ENCODE assay signal across 20 cellular contexts in genomic region chr18:22936515-22936914, GRCh38. TPM values are rescaled to one million over a fixed set of nuclear protein-coding genes. Genes with fewer than 3 reads are reported as not detected.
DNase-seq lines count a peak whose midpoint lies in the region; ATAC-seq and TF ChIP-seq lines count a peak whose summit lies in the region.
"Had no signal": no experiment of that assay in that cellular context is flagged by ENCODE, and none has a peak within 500 bp of the region (broad histone marks: within the 10 kb centered on the region; RNA-seq: fewer than 3 reads in every experiment).

No MANE protein-coding gene starts in this region.

- H3K27ac Mint-ChIP-seq in CD4-positive, alpha-beta T cell, result no peak overlapping the region
- no peak overlapping the region for H3K27ac Mint-ChIP-seq in CD4-positive, alpha-beta memory T cell
- H3K27ac Mint-ChIP-seq: CD8-positive, alpha-beta T cell had no signal

- no peak for TF ChIP-seq RAD21 in liver (IDR thresholded peaks at IDR 0.05)

- no peaks in the 10 kb centered on the region; the same call in 1 of the 2 replicates for H4K20me1 ChIP-seq in DND-41 (ENCODE audit: insufficient read depth, low read length)

- H3K4me3 Mint-ChIP-seq in CD4-positive, alpha-beta T cell, result peak overlapping the region; percentile 4
- no peak overlapping the region for H3K4me3 Mint-ChIP-seq in CD4-positive, alpha-beta memory T cell
- H3K4me3 Mint-ChIP-seq: CD8-positive, alpha-beta T cell had no signal

- H3K36me3 ChIP-seq in DND-41 (ENCODE audit: insufficient read depth, low read length) (peaks cover 42% of the 10 kb centered on the region), liver (ENCODE audit: control insufficient read depth in 4 of 4, insufficient read depth in 3 of 4, low read depth in 1 of 4, low read length in 3 of 4) (no peaks in the 10 kb centered on the region)
- no peaks in the 10 kb centered on the region for H3K36me3 ChIP-seq in CD4-positive, alpha-beta memory T cell (ENCODE audit: insufficient read depth, low read length)

- H3K4me1 ChIP-seq in DND-41 (ENCODE audit: insufficient read depth, low read length), result peaks cover 52% of the 10 kb centered on the region
- peaks cover 0 to 11% (median 3%) of the 10 kb centered on the region in 4 donors for H3K4me1 ChIP-seq in liver (ENCODE audit: control insufficient read depth in 4 of 4, insufficient read depth in 4 of 4, low read length in 3 of 4)
- peaks cover 7% of the 10 kb centered on the region for H3K4me1 ChIP-seq in CD4-positive, alpha-beta memory T cell (ENCODE audit: insufficient read depth, low read length)

- 59% methylated on average over 2 of the region's 2 CpGs for WGBS in liver

- CTCF ChIA-PET in CD4-positive, alpha-beta T cell (lab: Charles Lee), result no interaction called here
- CTCF ChIA-PET in CD4-positive, alpha-beta memory T cell (lab: Charles Lee; ENCODE audit: partially characterized antibody), result no interaction called here

- DNase-seq in CD4-positive, alpha-beta T cell, result no peak
- DNase-seq in DND-41, result no peak
- DNase-seq in activated gamma-delta T cell treated with Interleukin-2 at 50 U/mL for 16 hours, result no peak
- DNase-seq in CD4-positive, alpha-beta memory T cell, result no peak
- DNase-seq: CD8-positive, alpha-beta T cell; Kasumi-1; MM.1S; NCI-H1092; NCI-H1436; NCI-H187 treated with DMSO at 0.1 percent for 48 hours; NCI-H2107; NCI-H446 treated with DMSO at 0.1 percent for 48 hours; NCI-H526 treated with DMSO at 0.1 percent for 48 hours; PC-9; RPMI8226; SHP77 had no signal

- H3K4me3 ChIP-seq in DND-41 (ENCODE audit: low read depth in 1 of 2, low read length in 2 of 2), result no peak overlapping the region
- no peak overlapping the region for H3K4me3 ChIP-seq in liver (ENCODE audit: low read depth in 1 of 3, low read length in 3 of 3)
- H3K4me3 ChIP-seq in CD4-positive, alpha-beta memory T cell (ENCODE audit: low read length in 2 of 2), result no peak overlapping the region
- H3K4me3 ChIP-seq: PC-9 had no signal

- H3K27me3 Mint-ChIP-seq in CD4-positive, alpha-beta T cell, result no peaks in the 10 kb centered on the region
- H3K27me3 Mint-ChIP-seq in CD4-positive, alpha-beta memory T cell, result no peaks in the 10 kb centered on the region
- H3K27me3 Mint-ChIP-seq: IgD-negative memory B cell had no signal

- intact Hi-C loops in CD4-positive, alpha-beta T cell (cut with DNase I, micrococcal nuclease), result loop anchor here in 1 of 2 experiments (10.0 kb wide), 1 partner anchor 298 kb away; no protein-coding TSS in a partner anchor
- intact Hi-C loops in CD4-positive, alpha-beta memory T cell (cut with micrococcal nuclease), result no loop called here

- H3K9me3 Mint-ChIP-seq in CD4-positive, alpha-beta T cell, result no peaks in the 10 kb centered on the region
- H3K9me3 Mint-ChIP-seq in CD4-positive, alpha-beta memory T cell, result no peaks in the 10 kb centered on the region
- H3K9me3 Mint-ChIP-seq: CD8-positive, alpha-beta T cell; IgD-negative memory B cell had no signal

- ATAC-seq in CD4-positive, alpha-beta T cell (ENCODE audit: poor library complexity), result no peak
- no peak for ATAC-seq in DND-41 (ENCODE audit: insufficient read depth, low read depth)
- ATAC-seq in GM18909 (IDR thresholded peaks at IDR 0.05; ENCODE audit: poor library complexity, unreplicated experiment), result no peak
- ATAC-seq: CD8-positive, alpha-beta T cell had no signal

- H3K79me2 ChIP-seq in DND-41 (ENCODE audit: insufficient read depth, low read length), result peaks cover 62% of the 10 kb centered on the region

- H3K27me3 ChIP-seq in CD4-positive, alpha-beta T cell (ENCODE audit: control insufficient read depth, insufficient read depth, low read length), result no peaks in the 10 kb centered on the region
- no peaks in the 10 kb centered on the region for H3K27me3 ChIP-seq in DND-41 (ENCODE audit: insufficient read depth, low read length, poor library complexity)
- no peaks in the 10 kb centered on the region for H3K27me3 ChIP-seq in liver (ENCODE audit: control insufficient read depth in 4 of 4, insufficient read depth in 4 of 4, low read length in 3 of 4)
- H3K27me3 ChIP-seq in CD4-positive, alpha-beta memory T cell (ENCODE audit: insufficient read depth, low read length), result no peaks in the 10 kb centered on the region

- no peak for TF ChIP-seq CTCF in CD4-positive, alpha-beta T cell (IDR thresholded peaks at IDR 0.05)
- TF ChIP-seq CTCF in DND-41 (IDR thresholded peaks at IDR 0.05; ENCODE audit: borderline replicate concordance, extremely low read depth, low read length, poor library complexity, severe bottlenecking) (no peak), VCaP (conservative IDR thresholded peaks at IDR 0.05) (no peak), liver (IDR thresholded peaks at IDR 0.05; ENCODE audit: low read depth, low read length, missing input control) (no peak)

- H3K4me1 Mint-ChIP-seq in CD4-positive, alpha-beta T cell (ENCODE audit: low read depth), result peaks cover 13% of the 10 kb centered on the region
- peaks cover 11 to 16% (median 13%) of the 10 kb centered on the region in 4 donors for H3K4me1 Mint-ChIP-seq in CD4-positive, alpha-beta memory T cell

- no peak overlapping the region for H2AFZ ChIP-seq in DND-41 (ENCODE audit: low read depth, low read length)
- H2AFZ ChIP-seq: PC-9 had no signal

- H3K4me2 ChIP-seq in DND-41 (ENCODE audit: insufficient read depth, low read length), result peak overlapping the region; percentile 73; the same call in 1 of the 2 replicates

- no peaks in the 10 kb centered on the region for H3K9me3 ChIP-seq in CD4-positive, alpha-beta T cell (ENCODE audit: control insufficient read depth, low read length)
- H3K9me3 ChIP-seq in DND-41 (ENCODE audit: insufficient read depth, low read length, severe bottlenecking) (no peaks in the 10 kb centered on the region), liver (ENCODE audit: control insufficient read depth in 4 of 4, low read length in 3 of 4) (no peaks in the 10 kb centered on the region)
- H3K9me3 ChIP-seq in CD4-positive, alpha-beta memory T cell (ENCODE audit: control insufficient read depth in 1 of 2, low read length in 2 of 2), result no peaks in the 10 kb centered on the region

- H3K9ac ChIP-seq in DND-41 (ENCODE audit: low read depth, low read length), result no peak overlapping the region
- H3K9ac ChIP-seq in liver (ENCODE audit: low read depth in 1 of 2, low read length in 2 of 2), result no peak overlapping the region

- H3K27ac ChIP-seq in CD4-positive, alpha-beta T cell (ENCODE audit: low read depth, low read length), result no peak overlapping the region
- no peak overlapping the region for H3K27ac ChIP-seq in DND-41 (ENCODE audit: low read length)
- peak overlapping the region; percentile 89 for H3K27ac ChIP-seq in VCaP
- no peak overlapping the region for H3K27ac ChIP-seq in liver (ENCODE audit: low read depth in 1 of 2, low read length in 2 of 2)
- H3K27ac ChIP-seq in CD4-positive, alpha-beta memory T cell (ENCODE audit: low read depth, low read length), result no peak overlapping the region
- H3K27ac ChIP-seq: PC-9 had no signal

- POLR2A ChIA-PET in CD4-positive, alpha-beta T cell (lab: Charles Lee), result no interaction called here
- POLR2A ChIA-PET in CD4-positive, alpha-beta memory T cell (lab: Charles Lee; ENCODE audit: partially characterized antibody), result no interaction called here

- no peaks in the 10 kb centered on the region for H3K36me3 Mint-ChIP-seq in CD4-positive, alpha-beta T cell (ENCODE audit: low read depth)
- H3K36me3 Mint-ChIP-seq in CD4-positive, alpha-beta memory T cell, result peaks cover 0 to 2% of the 10 kb centered on the region in 2 donors

TF ChIP-seq in liver, 16 proteins besides CTCF, POLR2A, EP300 and RAD21:
- no peak for TF ChIP-seq TAF1 (conservative IDR thresholded peaks at IDR 0.05)
- TF ChIP-seq HNF4A (conservative IDR thresholded peaks at IDR 0.05), result peak; percentile 26 to 65

RNA-seq across cellular contexts. Expression of gene RBBP8, which starts 3.4 kb away (rescaled TPM):
- total RNA-seq in CD4-positive, alpha-beta T cell, result 1 to 10 TPM; 1.2 to 2.5 TPM
- 1 to 10 TPM; 7.6 to 9.8 TPM for total RNA-seq in liver
- 1 to 10 TPM; 6.5 to 7.2 TPM for polyA plus RNA-seq in liver
- total RNA-seq in CD4-positive, alpha-beta memory T cell, result 1 to 10 TPM; 1.4 to 3.0 TPM
- 1 to 10 TPM; 1.9 to 3.0 TPM for polyA plus RNA-seq in CD4-positive, alpha-beta memory T cell
